13 cellular contexts compared by ENCODE assay signal in genomic region chrX:56569378-56570061, GRCh38. TPM values are rescaled to one million over a fixed set of nuclear protein-coding genes. Genes with fewer than 3 reads are reported as not detected.
A peak's percentile ranks its signal among the peaks of the same experiment; 100 is the strongest.
DNase-seq lines count a peak whose midpoint lies in the region; TF ChIP-seq lines count a peak whose summit lies in the region.
"Had no signal": no experiment of that assay in that cellular context is flagged by ENCODE, and none has a peak within 500 bp of the region (broad histone marks: within the 10 kb centered on the region; RNA-seq: fewer than 3 reads in every experiment).

No MANE protein-coding gene starts in this region.

- peaks cover 46% of the 10 kb centered on the region for H4K20me1 ChIP-seq in Loucy (ENCODE audit: insufficient read depth, low read length, poor library complexity, severe bottlenecking)

- no peaks in the 10 kb centered on the region for H3K27me3 ChIP-seq in Loucy (ENCODE audit: insufficient read depth, low read length, poor library complexity, severe bottlenecking)
- peaks cover 0 to 51% (median 3%) of the 10 kb centered on the region in 45 donors for H3K27me3 ChIP-seq in dorsolateral prefrontal cortex
- H3K27me3 ChIP-seq: esophagus muscularis mucosa had no signal

- H3K4me3 ChIP-seq in Loucy (ENCODE audit: low read length, poor library complexity, severe bottlenecking) = peak overlapping the region; percentile 29
- no peak overlapping the region for H3K4me3 ChIP-seq in dorsolateral prefrontal cortex
- H3K4me3 ChIP-seq: esophagus muscularis mucosa, lower lobe of right lung, PC-9 had no signal

- H3K27ac Mint-ChIP-seq in activated naive CD4-positive, alpha-beta T cell treated with anti-CD3 and anti-CD28 coated beads, Interleukin-2, amount 50 U/mL, for 24 hours = peak overlapping the region; percentile 92

- no peaks in the 10 kb centered on the region for H3F3A ChIP-seq in Loucy (ENCODE audit: low read depth)

- H3K27ac ChIP-seq in dorsolateral prefrontal cortex = peak overlapping the region in 49 of 59 donors; percentile 0 to 84 (median 52)
- H3K27ac ChIP-seq in temporal lobe (ENCODE audit: low read depth, low read length) = peak overlapping the region; percentile 66
- H3K27ac ChIP-seq: lower lobe of right lung, PC-9 had no signal

- H3K4me1 ChIP-seq in Loucy (ENCODE audit: insufficient read depth, low read length, poor library complexity, severe bottlenecking) = peaks cover 4% of the 10 kb centered on the region

- H3K79me2 ChIP-seq in Loucy (ENCODE audit: insufficient read depth, low read length) = peaks cover 46% of the 10 kb centered on the region

- H3K4me3 Mint-ChIP-seq in activated naive CD4-positive, alpha-beta T cell treated with anti-CD3 and anti-CD28 coated beads, Interleukin-2, amount 50 U/mL, for 24 hours = no peak overlapping the region

- H3K27me3 Mint-ChIP-seq in activated naive CD4-positive, alpha-beta T cell treated with anti-CD3 and anti-CD28 coated beads, Interleukin-2, amount 50 U/mL, for 24 hours = no peaks in the 10 kb centered on the region

- H3K36me3 Mint-ChIP-seq in activated naive CD4-positive, alpha-beta T cell treated with anti-CD3 and anti-CD28 coated beads, Interleukin-2, amount 50 U/mL, for 24 hours = peaks cover 10% of the 10 kb centered on the region

- no peak overlapping the region for H2AFZ ChIP-seq in Loucy (ENCODE audit: low read length)
- H2AFZ ChIP-seq: PC-9 had no signal

- intact Hi-C loops in dorsolateral prefrontal cortex (cut with DNase I) = loop anchor here in 1 of 2 donors (10.0 kb wide), 1 partner anchor 155 kb away; the partner anchor contains the start of gene NBDY

- H3K9me3 Mint-ChIP-seq in activated naive CD4-positive, alpha-beta T cell treated with anti-CD3 and anti-CD28 coated beads, Interleukin-2, amount 50 U/mL, for 24 hours = no peaks in the 10 kb centered on the region

- no peaks in the 10 kb centered on the region for H3K36me3 ChIP-seq in Loucy (ENCODE audit: insufficient read depth, low read length)
- H3K36me3 ChIP-seq: esophagus muscularis mucosa had no signal

- no peaks in the 10 kb centered on the region for H3K9me2 ChIP-seq in Loucy (replicated peaks; ENCODE audit: low read depth, low read length)

- peaks cover 52% of the 10 kb centered on the region for H3K4me1 Mint-ChIP-seq in activated naive CD4-positive, alpha-beta T cell treated with anti-CD3 and anti-CD28 coated beads, Interleukin-2, amount 50 U/mL, for 24 hours

- H3K4me2 ChIP-seq in Loucy (ENCODE audit: low read depth, low read length, poor library complexity, severe bottlenecking) = peak overlapping the region; percentile 93
- H3K4me2 ChIP-seq: PC-9 had no signal

- no peaks in the 10 kb centered on the region for H3K9me3 ChIP-seq in Loucy (ENCODE audit: insufficient read depth, low read depth, low read length)
- H3K9me3 ChIP-seq: esophagus muscularis mucosa, lower lobe of right lung had no signal

- no peak for DNase-seq in activated naive CD4-positive, alpha-beta T cell treated with Interleukin-2 at 50 U/mL for 16 hours
- no peak for DNase-seq in dorsolateral prefrontal cortex
- DNase-seq in T-helper 1 cell = no peak
- no peak for DNase-seq in activated gamma-delta T cell treated with Interleukin-2 at 50 U/mL for 16 hours
- DNase-seq in NCI-H2081 (lab: John Stamatoyannopoulos, UW) = no peak
- DNase-seq: cortex of kidney, lower lobe of right lung, NCI-H345, PC-9 had no signal

- TF ChIP-seq CTCF in Loucy (conservative IDR thresholded peaks at IDR 0.05; ENCODE audit: low read length) (no peak), dorsolateral prefrontal cortex (IDR thresholded peaks at IDR 0.05 in 54 of 56, conservative IDR thresholded peaks at IDR 0.05 in 2 of 56; ENCODE audit: low read depth in 1 of 56, partially characterized antibody in 56 of 56) (no peak)

- no peak overlapping the region for H3K9ac ChIP-seq in Loucy (ENCODE audit: low read depth, low read length, poor library complexity, severe bottlenecking)

RNA-seq across cellular contexts. Expression of gene UBQLN2, which starts 6.1 kb away (rescaled TPM):
- total RNA-seq in dorsolateral prefrontal cortex (10 to 100 TPM; 42.7 to 92.9 (median 76.9) TPM), temporal lobe (29.3 TPM)
